In the genomic region with DNA sequence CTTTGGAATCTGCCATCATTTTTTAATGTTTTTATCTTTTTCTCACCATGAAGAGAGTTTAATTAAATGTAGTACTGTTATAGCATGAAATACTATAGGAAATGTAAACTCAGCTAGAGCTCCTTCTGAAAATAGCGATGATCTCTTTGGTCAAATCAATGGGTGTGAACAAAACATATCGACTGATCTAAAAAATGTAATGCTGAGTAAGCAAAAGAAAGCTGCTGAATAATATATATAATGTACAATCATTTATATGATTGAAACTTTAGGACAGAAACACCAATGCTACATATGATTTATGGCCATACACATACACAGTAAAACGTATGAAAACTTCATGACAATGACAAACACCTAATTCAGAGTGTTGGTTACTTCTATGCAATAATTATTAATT, we compare ENCODE assay signal across 7 cellular contexts.
"Had no signal": no experiment of that assay in that cellular context is flagged by ENCODE, and none has a peak within 500 bp of the region (broad histone marks: within the 10 kb centered on the region; RNA-seq: fewer than 3 reads in every experiment).

No MANE protein-coding gene starts in this region.

- ATAC-seq: GM12878 had no signal

- DNase-seq: GDM1, GF-D8 had no signal

- FAIRE-seq: G401.6, GM12878, GM12891, GM18507, GM19239 had no signal

- H3K4me3 ChIP-seq: GM12878 had no signal
